In the genomic region with DNA sequence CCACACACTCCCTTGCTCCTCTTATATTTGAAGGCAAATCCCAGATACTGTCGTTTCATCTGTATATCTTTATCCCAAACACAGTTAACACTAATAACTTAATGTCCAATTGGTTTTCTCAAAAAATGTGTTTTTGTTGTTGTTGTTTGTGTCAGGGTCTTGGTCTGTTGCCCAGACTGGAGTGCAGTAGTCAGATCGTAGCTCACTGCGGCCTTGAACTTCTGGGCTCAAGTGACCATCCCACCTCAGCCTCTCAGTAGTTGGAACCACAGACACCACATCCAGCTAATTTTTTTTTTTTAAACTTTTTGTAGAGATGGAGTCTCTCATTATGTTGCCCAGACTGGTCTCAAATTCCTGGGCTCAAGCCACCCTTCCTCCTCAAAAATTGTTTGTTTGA, we compare ENCODE assay signal across 28 cellular contexts.
"Had no signal": no experiment of that assay in that cellular context is flagged by ENCODE, and none has a peak within 500 bp of the region (broad histone marks: within the 10 kb centered on the region; RNA-seq: fewer than 3 reads in every experiment).

No MANE protein-coding gene starts in this region.

- H3K27ac Mint-ChIP-seq: activated CD4-positive, alpha-beta T cell treated with anti-CD3 and anti-CD28 coated beads for 36 hours; activated CD4-positive, alpha-beta T cell treated with anti-CD3 and anti-CD28 coated beads, Interleukin-2, amount 10 ng/mL, durations not matched to agents 7 days and 5 days; activated CD8-positive, alpha-beta T cell treated with anti-CD3 and anti-CD28 coated beads, Interleukin-2, amount 10 ng/mL, durations not matched to agents 7 days and 5 days; activated naive CD4-positive, alpha-beta T cell treated with anti-CD3 and anti-CD28 coated beads, Interleukin-2, amount 10 ng/mL, durations not matched to agents 7 days and 5 days; activated naive CD8-positive, alpha-beta T cell treated with anti-CD3 and anti-CD28 coated beads, Interleukin-2, amount 50 U/mL, for 24 hours; IgD-negative memory B cell; T-helper 2 cell treated with Interferon-gamma antibody and Interleukin-4, amounts not matched to agents 5 μg/mL and 100 μg/mL, for 36 hours; WTC11 had no signal

- ATAC-seq: activated CD4-positive, alpha-beta T cell treated with anti-CD3 and anti-CD28 coated beads for 36 hours; activated CD4-positive, CD25-positive, alpha-beta regulatory T cell treated with anti-CD3 and anti-CD28 coated beads, Interleukin-2, amount 50 U/mL, for 24 hours; activated CD8-positive, alpha-beta T cell treated with anti-CD3 and anti-CD28 coated beads, Interleukin-2, amount 10 ng/mL, durations not matched to agents 7 days and 5 days; activated naive CD8-positive, alpha-beta T cell treated with anti-CD3 and anti-CD28 coated beads, Interleukin-2, amount 50 U/mL, for 24 hours; activated T-cell treated with anti-CD3 and anti-CD28 coated beads, Interleukin-2, amount 50 U/mL, for 4 hours; PC-3; WTC11 had no signal

- H3K4me1 ChIP-seq: Peyer's patch had no signal

- H3K27me3 ChIP-seq: brain microvascular endothelial cell, Peyer's patch had no signal

- H3K27ac ChIP-seq: brain microvascular endothelial cell, Peyer's patch had no signal

- DNase-seq: activated CD4-positive, alpha-beta T cell treated with anti-CD3 and anti-CD28 coated beads for 36 hours; activated CD4-positive, alpha-beta T cell treated with anti-CD3 and anti-CD28 coated beads, Interleukin-2, amount 10 ng/mL, durations not matched to agents 7 days and 5 days; activated CD4-positive, alpha-beta T cell treated with anti-CD3 and anti-CD28 coated beads, Interleukin-2, amount 50 U/mL, for 48 hours; activated CD8-positive, alpha-beta T cell treated with anti-CD3 and anti-CD28 coated beads, Interleukin-2, amount 10 ng/mL, durations not matched to agents 7 days and 5 days; activated effector memory CD4-positive, alpha-beta T cell treated with Interleukin-2 at 50 U/mL for 16 hours; activated naive CD4-positive, alpha-beta T cell treated with anti-CD3 and anti-CD28 coated beads, Interleukin-2, amount 10 ng/mL, durations not matched to agents 7 days and 5 days; activated naive CD8-positive, alpha-beta T cell treated with anti-CD3 and anti-CD28 coated beads, Interleukin-2, amount 50 U/mL, for 24 hours; activated T-cell treated with anti-CD3 and anti-CD28 coated beads, Interleukin-2, amount 50 U/mL, for 4 hours; amniotic stem cell; brain microvascular endothelial cell; Karpas-422; KBM-7; NCI-H1105; NCI-H1417 treated with DMSO at 0.1 percent for 48 hours; NCI-H1694; NCI-H2029; NCI-H345; NCI-H526; NCI-H748 treated with DMSO at 0.1 percent for 48 hours; NK-92 treated with Interleukin-12 subunit alpha and Interleukin-12 subunit beta, amount 100 ng/mL, for 24 hours; PC-3; Peyer's patch; RPMI8226 had no signal

- H3K27me3 Mint-ChIP-seq: activated CD4-positive, alpha-beta T cell treated with anti-CD3 and anti-CD28 coated beads for 36 hours; activated CD4-positive, alpha-beta T cell treated with anti-CD3 and anti-CD28 coated beads, Interleukin-2, amount 10 ng/mL, durations not matched to agents 7 days and 5 days; activated naive CD4-positive, alpha-beta T cell treated with anti-CD3 and anti-CD28 coated beads, Interleukin-2, amount 10 ng/mL, durations not matched to agents 7 days and 5 days; activated naive CD8-positive, alpha-beta T cell; activated naive CD8-positive, alpha-beta T cell treated with anti-CD3 and anti-CD28 coated beads, Interleukin-2, amount 50 U/mL, for 24 hours; IgD-negative memory B cell had no signal

- H3K4me3 Mint-ChIP-seq: activated CD4-positive, alpha-beta T cell treated with anti-CD3 and anti-CD28 coated beads for 36 hours; activated CD4-positive, alpha-beta T cell treated with anti-CD3 and anti-CD28 coated beads, Interleukin-2, amount 10 ng/mL, durations not matched to agents 7 days and 5 days; activated CD8-positive, alpha-beta T cell treated with anti-CD3 and anti-CD28 coated beads, Interleukin-2, amount 10 ng/mL, durations not matched to agents 7 days and 5 days; activated naive CD4-positive, alpha-beta T cell treated with anti-CD3 and anti-CD28 coated beads, Interleukin-2, amount 10 ng/mL, durations not matched to agents 7 days and 5 days; activated naive CD8-positive, alpha-beta T cell; activated naive CD8-positive, alpha-beta T cell treated with anti-CD3 and anti-CD28 coated beads, Interleukin-2, amount 50 U/mL, for 24 hours; activated T-cell treated with anti-CD3 and anti-CD28 coated beads, Interleukin-2, amount 50 U/mL, for 4 hours; IgD-negative memory B cell; T-helper 2 cell treated with Interferon-gamma antibody and Interleukin-4, amounts not matched to agents 5 μg/mL and 100 μg/mL, for 36 hours; WTC11 had no signal

- H3K4me3 ChIP-seq: Peyer's patch had no signal

- H3K9me3 Mint-ChIP-seq: activated T-cell treated with anti-CD3 and anti-CD28 coated beads, Interleukin-2, amount 50 U/mL, for 4 hours had no signal

- H3K36me3 ChIP-seq: brain microvascular endothelial cell had no signal
